In genomic region chr4:173697840-173698239, GRCh38 we compare ENCODE assay signal across 24 cellular contexts.
"Had no signal": no experiment of that assay in that cellular context is flagged by ENCODE, and none has a peak within 500 bp of the region (broad histone marks: within the 10 kb centered on the region; RNA-seq: fewer than 3 reads in every experiment).

No MANE protein-coding gene starts in this region.

- H3K27me3 ChIP-seq: hepatocyte, pancreas, right lobe of liver, stomach, testis, thyroid gland, transverse colon, upper lobe of left lung, vagina had no signal

- ATAC-seq: lower lobe of right lung; natural killer cell; pancreas; stimulated activated naive B cell treated with anti-CD40 and anti-IgM and Interleukin-4, amounts not matched to agents 10 μg/mL and 1 μg/mL and 100 μg/mL, for 72 hours; stimulated activated naive CD8-positive, alpha-beta T cell treated with anti-CD3 and anti-CD28 coated beads, Interleukin-15, Interleukin-2, amounts not matched to agents 100 U/mL and 50 U/mL, for 24 hours had no signal

- H3K4me3 ChIP-seq: hepatocyte, lower lobe of right lung, pancreas, prostate gland, right lobe of liver, smooth muscle cell, stomach, testis, thyroid gland, transverse colon, upper lobe of left lung, vagina had no signal

- H3K27ac ChIP-seq: hepatocyte, lower lobe of right lung, prostate gland, right lobe of liver, stomach, testis, thyroid gland, transverse colon, upper lobe of left lung, vagina had no signal

- H3K36me3 ChIP-seq: lower lobe of right lung, pancreas, prostate gland, right lobe of liver, stomach, thyroid gland, transverse colon, upper lobe of left lung, vagina had no signal

- H2AFZ ChIP-seq: hepatocyte had no signal

- H3K9me3 ChIP-seq: lower lobe of right lung, pancreas, prostate gland, right lobe of liver, stomach, testis, thyroid gland, transverse colon, upper lobe of left lung, vagina had no signal

- H3K4me2 ChIP-seq: hepatocyte, smooth muscle cell had no signal

- H3K4me1 ChIP-seq: lower lobe of right lung, prostate gland, stomach, testis, thyroid gland, upper lobe of left lung, vagina had no signal

- DNase-seq: head of caudate nucleus; islet precursor cell; lower lobe of right lung; mammary epithelial cell; mesendoderm; naive B cell; natural killer cell; pancreas; posterior cingulate gyrus; retina; right lobe of liver; stimulated activated CD4-positive, alpha-beta T cell treated with anti-CD3 and anti-CD28 coated beads, Interleukin-1b, Interleukin-23, amount 100 ng/mL, for 48 hours; stimulated activated CD4-positive, alpha-beta T cell treated with anti-CD3 and anti-CD28 coated beads, Interleukin-4, amount 100 ng/mL, for 1 hour; stimulated activated naive B cell treated with anti-CD40 and anti-IgM and Interleukin-4, amounts not matched to agents 10 μg/mL and 1 μg/mL and 100 μg/mL, for 72 hours; stimulated activated naive CD8-positive, alpha-beta T cell treated with anti-CD3 and anti-CD28 coated beads, Interleukin-15, Interleukin-2, amounts not matched to agents 100 U/mL and 50 U/mL, for 24 hours; stomach; testis; thyroid gland; transverse colon; upper lobe of left lung had no signal
